ENCODE assay signal across 2 cellular contexts in genomic region chr4:183253451-183253850, GRCh38.
TF ChIP-seq lines count a peak whose summit lies in the region.

No MANE protein-coding gene starts in this region.

TF ChIP-seq in liver, 16 proteins besides CTCF, POLR2A, EP300 and RAD21 (continued from another document):
- TF ChIP-seq REST (IDR thresholded peaks at IDR 0.05) (peak; percentile 28), SP1 (IDR thresholded peaks at IDR 0.05) (peak; percentile 43), TAF1 (conservative IDR thresholded peaks at IDR 0.05) (no peak), HNF4A (conservative IDR thresholded peaks at IDR 0.05) (peak; percentile 36 to 49), YY1 (IDR thresholded peaks at IDR 0.05) (no peak), NR2F2 (IDR thresholded peaks at IDR 0.05) (no peak)
- TF ChIP-seq, protein P1, sequence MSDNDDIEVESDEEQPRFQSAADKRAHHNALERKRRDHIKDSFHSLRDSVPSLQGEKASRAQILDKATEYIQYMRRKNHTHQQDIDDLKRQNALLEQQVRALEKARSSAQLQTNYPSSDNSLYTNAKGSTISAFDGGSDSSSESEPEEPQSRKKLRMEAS (IDR thresholded peaks at IDR 0.05) = no peak
- TF ChIP-seq, protein P2, sequence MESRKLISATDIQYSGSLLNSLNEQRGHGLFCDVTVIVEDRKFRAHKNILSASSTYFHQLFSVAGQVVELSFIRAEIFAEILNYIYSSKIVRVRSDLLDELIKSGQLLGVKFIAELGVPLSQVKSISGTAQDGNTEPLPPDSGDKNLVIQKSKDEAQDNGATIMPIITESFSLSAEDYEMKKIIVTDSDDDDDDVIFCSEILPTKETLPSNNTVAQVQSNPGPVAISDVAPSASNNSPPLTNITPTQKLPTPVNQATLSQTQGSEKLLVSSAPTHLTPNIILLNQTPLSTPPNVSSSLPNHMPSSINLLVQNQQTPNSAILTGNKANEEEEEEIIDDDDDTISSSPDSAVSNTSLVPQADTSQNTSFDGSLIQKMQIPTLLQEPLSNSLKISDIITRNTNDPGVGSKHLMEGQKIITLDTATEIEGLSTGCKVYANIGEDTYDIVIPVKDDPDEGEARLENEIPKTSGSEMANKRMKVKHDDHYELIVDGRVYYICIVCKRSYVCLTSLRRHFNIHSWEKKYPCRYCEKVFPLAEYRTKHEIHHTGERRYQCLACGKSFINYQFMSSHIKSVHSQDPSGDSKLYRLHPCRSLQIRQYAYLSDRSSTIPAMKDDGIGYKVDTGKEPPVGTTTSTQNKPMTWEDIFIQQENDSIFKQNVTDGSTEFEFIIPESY (IDR thresholded peaks at IDR 0.05) = no peak

TF ChIP-seq in HepG2, 621 proteins besides CTCF, POLR2A, EP300 and RAD21 (continued from another document):
- TF ChIP-seq ATF6 (CRISPR knock-in tag; conservative IDR thresholded peaks at IDR 0.05) (no peak), ZNF549 (CRISPR knock-in tag; IDR thresholded peaks at IDR 0.05) (no peak), MAFK (conservative IDR thresholded peaks at IDR 0.05 in 1 of 2, IDR thresholded peaks at IDR 0.05 in 1 of 2; ENCODE audit: low read length in 2 of 2) (no peak), RFX5 (IDR thresholded peaks at IDR 0.05; ENCODE audit: low read depth, low read length) (no peak), POLR2AphosphoS5 (IDR thresholded peaks at IDR 0.05; ENCODE audit: low read depth, low read length) (no peak), PAWR (CRISPR knock-in tag; IDR thresholded peaks at IDR 0.05; ENCODE audit: borderline replicate concordance) (no peak), HNRNPLL (IDR thresholded peaks at IDR 0.05; ENCODE audit: low read depth, low read length, poor library complexity, severe bottlenecking) (no peak), ZNF562 (CRISPR knock-in tag; IDR thresholded peaks at IDR 0.05; ENCODE audit: borderline replicate concordance) (no peak)
